Comparison of ENCODE assay signal across 1 cellular context in the genomic region with DNA sequence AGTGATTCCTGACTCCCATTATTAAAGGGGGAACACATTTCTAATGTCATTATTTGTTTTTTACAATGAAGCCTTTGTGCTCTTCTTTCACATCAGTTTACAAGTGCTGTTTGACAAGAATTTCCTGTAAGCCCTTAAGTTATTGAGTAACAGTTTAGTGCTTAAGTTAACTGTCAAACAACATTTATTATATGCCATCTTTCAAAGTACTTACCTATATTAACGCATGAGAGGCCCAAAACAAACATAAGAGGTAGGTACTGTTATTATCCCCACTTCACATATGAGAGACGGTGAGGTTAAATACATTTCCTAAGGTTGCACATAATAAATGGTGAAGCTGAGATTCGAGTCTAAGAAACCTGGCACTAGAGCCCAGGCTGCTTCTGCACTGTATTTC.
TF ChIP-seq lines count a peak whose summit lies in the region.

No MANE protein-coding gene starts in this region.

TF ChIP-seq in HepG2, 621 proteins besides CTCF, POLR2A, EP300 and RAD21 (continued from another document):
- TF ChIP-seq GMEB2 (CRISPR knock-in tag; IDR thresholded peaks at IDR 0.05; ENCODE audit: low read depth), result no peak
